In genomic region chr19:50870417-50871089, GRCh38 we compare ENCODE assay signal across 1 cellular context.
A peak's percentile ranks its signal among the peaks of the same experiment; 100 is the strongest.
TF ChIP-seq lines count a peak whose summit lies in the region.

No MANE protein-coding gene starts in this region.

TF ChIP-seq in SK-N-SH, 30 proteins besides CTCF, POLR2A, EP300 and RAD21 (continued from another document):
- TF ChIP-seq IRF3 (IDR thresholded peaks at IDR 0.05; ENCODE audit: low read depth, low read length) (no peak), NRF1 (IDR thresholded peaks at IDR 0.05; ENCODE audit: low read depth, low read length) (peak; percentile 21; the same call in 1 of the 2 replicates), GABPA (IDR thresholded peaks at IDR 0.05; ENCODE audit: low read depth) (no peak), RCOR1 (IDR thresholded peaks at IDR 0.05; ENCODE audit: low read length) (no peak), TEAD4 (IDR thresholded peaks at IDR 0.05; ENCODE audit: borderline replicate concordance, insufficient read depth) (no peak), NFIC (IDR thresholded peaks at IDR 0.05; ENCODE audit: borderline replicate concordance) (no peak), EZH2phosphoT487 (IDR thresholded peaks at IDR 0.05; ENCODE audit: borderline replicate concordance, low read depth) (no peak), SMC3 (IDR thresholded peaks at IDR 0.05; ENCODE audit: low read depth, low read length) (peak; percentile 36; the same call in 1 of the 2 replicates)
- TF ChIP-seq, protein P1, sequence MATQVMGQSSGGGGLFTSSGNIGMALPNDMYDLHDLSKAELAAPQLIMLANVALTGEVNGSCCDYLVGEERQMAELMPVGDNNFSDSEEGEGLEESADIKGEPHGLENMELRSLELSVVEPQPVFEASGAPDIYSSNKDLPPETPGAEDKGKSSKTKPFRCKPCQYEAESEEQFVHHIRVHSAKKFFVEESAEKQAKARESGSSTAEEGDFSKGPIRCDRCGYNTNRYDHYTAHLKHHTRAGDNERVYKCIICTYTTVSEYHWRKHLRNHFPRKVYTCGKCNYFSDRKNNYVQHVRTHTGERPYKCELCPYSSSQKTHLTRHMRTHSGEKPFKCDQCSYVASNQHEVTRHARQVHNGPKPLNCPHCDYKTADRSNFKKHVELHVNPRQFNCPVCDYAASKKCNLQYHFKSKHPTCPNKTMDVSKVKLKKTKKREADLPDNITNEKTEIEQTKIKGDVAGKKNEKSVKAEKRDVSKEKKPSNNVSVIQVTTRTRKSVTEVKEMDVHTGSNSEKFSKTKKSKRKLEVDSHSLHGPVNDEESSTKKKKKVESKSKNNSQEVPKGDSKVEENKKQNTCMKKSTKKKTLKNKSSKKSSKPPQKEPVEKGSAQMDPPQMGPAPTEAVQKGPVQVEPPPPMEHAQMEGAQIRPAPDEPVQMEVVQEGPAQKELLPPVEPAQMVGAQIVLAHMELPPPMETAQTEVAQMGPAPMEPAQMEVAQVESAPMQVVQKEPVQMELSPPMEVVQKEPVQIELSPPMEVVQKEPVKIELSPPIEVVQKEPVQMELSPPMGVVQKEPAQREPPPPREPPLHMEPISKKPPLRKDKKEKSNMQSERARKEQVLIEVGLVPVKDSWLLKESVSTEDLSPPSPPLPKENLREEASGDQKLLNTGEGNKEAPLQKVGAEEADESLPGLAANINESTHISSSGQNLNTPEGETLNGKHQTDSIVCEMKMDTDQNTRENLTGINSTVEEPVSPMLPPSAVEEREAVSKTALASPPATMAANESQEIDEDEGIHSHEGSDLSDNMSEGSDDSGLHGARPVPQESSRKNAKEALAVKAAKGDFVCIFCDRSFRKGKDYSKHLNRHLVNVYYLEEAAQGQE (IDR thresholded peaks at IDR 0.05; ENCODE audit: low read depth, low read length): no peak
